In the genomic region with DNA sequence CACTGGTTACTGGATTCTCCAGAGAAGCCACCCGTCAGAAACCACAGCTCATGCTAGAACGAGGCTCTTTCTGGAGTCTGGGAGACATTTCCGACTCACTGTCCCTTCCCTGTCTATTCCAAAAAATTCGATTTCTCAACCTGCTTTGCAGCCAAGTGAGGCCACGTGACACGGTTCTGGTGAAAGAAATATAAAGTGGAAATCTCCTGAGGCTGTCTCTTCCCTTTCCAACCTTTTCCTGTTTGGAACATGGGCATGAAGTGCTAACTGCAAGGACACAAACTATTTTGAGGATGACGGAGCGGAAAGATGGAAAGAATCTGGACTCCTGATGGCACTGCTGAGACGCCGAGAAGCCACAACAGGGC, we compare ENCODE assay signal across 25 cellular contexts. TPM values are rescaled to one million over a fixed set of nuclear protein-coding genes. Genes with fewer than 3 reads are reported as not detected.
DNase-seq lines count a peak whose midpoint lies in the region; ATAC-seq, FAIRE-seq and TF ChIP-seq lines count a peak whose summit lies in the region.
"Had no signal": no experiment of that assay in that cellular context is flagged by ENCODE, and none has a peak within 500 bp of the region (broad histone marks: within the 10 kb centered on the region; RNA-seq: fewer than 3 reads in every experiment).

No MANE protein-coding gene starts in this region.

- no peaks in the 10 kb centered on the region for H3K79me2 ChIP-seq in K562 (ENCODE audit: control insufficient read depth, insufficient read depth, low read length)

- H3K36me3 ChIP-seq in K562 (ENCODE audit: control insufficient read depth, insufficient read depth, low read length) = no peaks in the 10 kb centered on the region
- H3K36me3 ChIP-seq: lower lobe of right lung, right lobe of liver, upper lobe of left lung had no signal

- H3K27me3 ChIP-seq in K562 (ENCODE audit: control insufficient read depth in 2 of 2, insufficient read depth in 2 of 2, low read length in 2 of 2) = peaks cover 2 to 16% of the 10 kb centered on the region in 2 experiments; a peak in 2 of 5 replicates
- H3K27me3 ChIP-seq: right lobe of liver, upper lobe of left lung had no signal

- no peak for TF ChIP-seq RAD21 in K562 (CRISPR knock-in tag; conservative IDR thresholded peaks at IDR 0.05 in 1 of 2, IDR thresholded peaks at IDR 0.05 in 1 of 2)

- intact Hi-C loops in K562 (cut with micrococcal nuclease) (no loop called here), Right ventricle myocardium superior (cut with DNase I) (no loop called here), sciatic nerve (cut with DNase I) (no loop called here)

- DNase-seq in AG08395 (ENCODE audit: low spot score) (peak; percentile 70), K562 (ENCODE audit: extremely low read depth in 1 of 4, low spot score in 3 of 4) (no peak), Right ventricle myocardium superior (peak; percentile 57), sciatic nerve (ENCODE audit: low spot score) (no peak), iPS-NIHi7 (ENCODE audit: extremely low spot score) (no peak), hippocampal formation (lab: John Stamatoyannopoulos, UW) (no peak), activated T-cell treated with anti-CD3 and anti-CD28 coated beads for 4 hours (no peak)
- DNase-seq: activated CD4-positive, CD25-positive, alpha-beta regulatory T cell; activated CD8-positive, alpha-beta T cell treated with anti-CD3 and anti-CD28 coated beads for 36 hours; activated T-cell treated with anti-CD3 and anti-CD28 coated beads, Interleukin-2, amount 50 U/mL, for 4 hours; cortex of kidney; GDM1; glutamatergic neuron; lower lobe of right lung; NCI-H2029; NCI-H446 treated with DMSO at 0.1 percent for 48 hours; nucleus accumbens; right lobe of liver; SK-N-SH; stimulated activated CD4-positive, alpha-beta T cell treated with anti-CD3 and anti-CD28 coated beads, Interleukin-2, amount 100 ng/mL, for 24 hours; upper lobe of left lung had no signal

- no peak for TF ChIP-seq POLR2A in K562 (conservative IDR thresholded peaks at IDR 0.05)

- TF ChIP-seq EP300 in K562 (IDR thresholded peaks at IDR 0.05; ENCODE audit: low read length) = no peak

- 40% methylated on average over 10 of the region's 10 CpGs for WGBS in K562 (ENCODE audit: insufficient coverage, low coverage, missing lambda C conversion rate)

- H3K9me1 ChIP-seq in K562 (ENCODE audit: control insufficient read depth, insufficient read depth, low read length) = no peaks in the 10 kb centered on the region

- no peak overlapping the region for H3K9ac ChIP-seq in K562 (ENCODE audit: insufficient read depth in 1 of 2, low read depth in 2 of 2, low read length in 2 of 2)
- H3K9ac ChIP-seq: SK-N-SH had no signal

- POLR2A ChIA-PET in K562 (lab: Yijun Ruan, JAX) = interaction anchor here (0.8 kb wide), 1 partner anchor 241 kb away, joined by 3 read pairs; no protein-coding TSS in a partner anchor

- in situ Hi-C loops in K562 (cut with MboI) = loop anchor here (5.0 kb wide), 1 partner anchor 443 kb away; no protein-coding TSS in a partner anchor

- FAIRE-seq in K562 (lab: Jason Lieb, UNC) = no peak
- FAIRE-seq: A204.1, GM12891, RCC 7860 had no signal

- no peak for TF ChIP-seq CTCF in K562 (IDR thresholded peaks at IDR 0.05 in 2 of 3, conservative IDR thresholded peaks at IDR 0.05 in 1 of 3; ENCODE audit: insufficient read depth in 2 of 3, low read depth in 1 of 3, low read length in 3 of 3)

- H2AFZ ChIP-seq in K562 (ENCODE audit: low read depth, low read length) = no peak overlapping the region

- ATAC-seq in K562 = no peak
- ATAC-seq in Right ventricle myocardium superior (ENCODE audit: poor library complexity) = peak; percentile 71
- peak; percentile 74 for ATAC-seq in sciatic nerve
- ATAC-seq in GM19351 (IDR thresholded peaks at IDR 0.05; ENCODE audit: unreplicated experiment) = no peak
- ATAC-seq: activated CD8-positive, alpha-beta T cell treated with anti-CD3 and anti-CD28 coated beads for 36 hours; activated T-cell treated with anti-CD3 and anti-CD28 coated beads, Interleukin-2, amount 50 U/mL, for 4 hours; lower lobe of right lung; right lobe of liver had no signal

- peaks cover 0 to 3% of the 10 kb centered on the region in 2 experiments; a peak in 1 of 5 replicates for H3K4me1 ChIP-seq in K562 (replicated peaks in 1 of 2; ENCODE audit: control insufficient read depth in 2 of 2, insufficient read depth in 2 of 2, low read length in 2 of 2)
- H3K4me1 ChIP-seq: lower lobe of right lung, right lobe of liver had no signal

- BruUV-seq in K562 (replicated peaks; lab: Mats Ljungman, UMichigan) = no TSS peak

- H3K27ac ChIP-seq in K562 (ENCODE audit: extremely low read depth, low read depth, low read length) = no peak overlapping the region
- H3K27ac ChIP-seq: lower lobe of right lung, right lobe of liver, upper lobe of left lung had no signal

- no peak overlapping the region for H3K4me2 ChIP-seq in K562 (ENCODE audit: insufficient read depth, low read length)
- H3K4me2 ChIP-seq: SK-N-SH had no signal

- 0 out of 2 replicates have a peak, but pooled peaks cover 2% of the 10 kb centered on the region for H3K9me3 ChIP-seq in K562 (replicated peaks; ENCODE audit: control insufficient read depth, insufficient read depth, low read depth, low read length)
- H3K9me3 ChIP-seq: lower lobe of right lung, right lobe of liver, SK-N-SH, upper lobe of left lung had no signal

- CTCF ChIA-PET in K562 (lab: Yijun Ruan, JAX; ENCODE audit: low intra/inter-chr PET ratio) = no interaction called here

- H4K20me1 ChIP-seq in K562 (replicated peaks; ENCODE audit: control insufficient read depth, insufficient read depth, low read length) = no peaks in the 10 kb centered on the region

- H3K4me3 ChIP-seq in K562 = no peak overlapping the region
- H3K4me3 ChIP-seq: lower lobe of right lung, right lobe of liver, upper lobe of left lung had no signal

TF ChIP-seq in K562, 482 proteins besides CTCF, POLR2A, EP300 and RAD21:
- TF ChIP-seq ZNF644 (tag; IDR thresholded peaks at IDR 0.05; ENCODE audit: low read depth) (no peak), USF2 (CRISPR knock-in tag; IDR thresholded peaks at IDR 0.05) (peak; percentile 42; the same call in 1 of the 2 replicates)

RNA-seq across cellular contexts. Expression of gene PTGS1, which starts 6.1 kb away (rescaled TPM):
- total RNA-seq in K562 (2011; cell fraction: chromatin; rRNA removed; ENCODE audit: low replicate concordance) = 8.0 and 9.1 TPM in 2 replicates
- 6.3 and 7.7 TPM in 2 replicates for total RNA-seq in K562 (2011; cell fraction: nucleolus; rRNA removed)
- total RNA-seq in K562 (2011; cell fraction: nucleoplasm; rRNA removed) = 9.9 and 10.5 TPM in 2 replicates
- 4.9 and 5.3 TPM in 2 replicates for total RNA-seq in K562 (2014; rRNA removed)
- total RNA-seq in K562 (2014; rRNA removed; fragmentation: Illumina TruSeq; extraction: Trizol) = 3.4 and 3.6 TPM in 2 replicates
- total RNA-seq in K562 (2015; rRNA removed; fragmentation: Illumina TruSeq; extraction: Trizol) = 3.8 and 4.5 TPM in 2 replicates
- 7.2 and 9.1 TPM in 2 replicates for total RNA-seq in K562 (2021)
- polyA plus RNA-seq in K562 (2011; rRNA removed) = 5.2 and 12.9 TPM in 2 replicates
- polyA plus RNA-seq in K562 (2011; cell fraction: cytosol; rRNA removed) = 6.5 and 21.2 TPM in 2 replicates
- 6.4 and 18.4 TPM in 2 replicates for polyA plus RNA-seq in K562 (2011; cell fraction: nucleus; rRNA removed)
- 10.4 and 10.8 TPM in 2 replicates for polyA plus RNA-seq in K562 (2012)
- polyA plus RNA-seq in K562 (2014; fragmentation: Illumina TruSeq; extraction: Trizol) = 7.2 and 7.5 TPM in 2 replicates
- 1 to 10 TPM; 3.7 to 8.2 TPM for polyA plus RNA-seq in K562 (2014; fragmentation: Nextera tagmentation; extraction: Ambion mirVana)
- polyA plus RNA-seq in K562 (2014; rRNA removed) = 4.0 and 5.8 TPM in 2 replicates
- 2.5 and 6.5 TPM in 2 replicates for polyA minus RNA-seq in K562 (2011; rRNA and poly(A)+ RNA removed)
- 3.0 and 6.0 TPM in 2 replicates for polyA minus RNA-seq in K562 (2011; cell fraction: cytosol; rRNA and poly(A)+ RNA removed)
- polyA minus RNA-seq in K562 (2011; cell fraction: nucleus; rRNA and poly(A)+ RNA removed) = 1.6 and 2.3 TPM in 2 replicates
- total RNA-seq in Right ventricle myocardium superior = 4.0 TPM
- total RNA-seq in sciatic nerve = 6.0 TPM

Comparison
In these comparisons a context has a peak if more than half of its experiments do, and no peak if none do; other contexts are left out.
1. DNase-seq: peak in AG08395 (single experiment) and Right ventricle myocardium superior (single experiment); none in K562 (0 of 4), sciatic nerve (single experiment), iPS-NIHi7 (single experiment), hippocampal formation (0 of 2) and activated T-cell treated with anti-CD3 and anti-CD28 coated beads for 4 hours (single experiment).
2. ATAC-seq: peak in Right ventricle myocardium superior (single experiment) and sciatic nerve (single experiment); none in K562 (single experiment) and GM19351 (single experiment).